ENCODE assay signal across 17 cellular contexts in the genomic region with DNA sequence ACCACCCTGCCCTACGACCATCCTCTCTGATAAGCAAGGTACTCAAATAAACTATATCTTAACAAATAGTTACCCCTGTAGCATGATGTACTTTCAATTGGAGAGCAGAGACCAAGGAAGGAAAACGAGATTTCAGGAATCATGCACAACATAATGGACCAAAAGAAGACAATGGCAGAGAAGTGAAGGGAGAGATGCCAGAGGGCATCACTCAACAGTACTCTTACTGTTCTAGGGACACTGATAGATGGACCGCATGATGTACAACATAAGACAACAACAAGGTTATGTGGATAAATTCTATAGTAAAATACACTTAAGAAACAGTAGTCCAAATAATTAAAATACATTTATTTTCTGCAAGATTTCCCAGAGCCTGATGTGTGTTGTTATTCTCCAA.
DNase-seq lines count a peak whose midpoint lies in the region; ATAC-seq and TF ChIP-seq lines count a peak whose summit lies in the region.
"Had no signal": no experiment of that assay in that cellular context is flagged by ENCODE, and none has a peak within 500 bp of the region (broad histone marks: within the 10 kb centered on the region; RNA-seq: fewer than 3 reads in every experiment).

No MANE protein-coding gene starts in this region.

- no peaks in the 10 kb centered on the region for H3K36me3 Mint-ChIP-seq in brain

- ATAC-seq in IMR-90 (ENCODE audit: low read depth) (no peak), psoas muscle (no peak), HG02678 (IDR thresholded peaks at IDR 0.05; ENCODE audit: unreplicated experiment) (no peak), GM21367 (IDR thresholded peaks at IDR 0.05; ENCODE audit: unreplicated experiment) (no peak), GM21619 (IDR thresholded peaks at IDR 0.05; ENCODE audit: unreplicated experiment) (no peak)

- no peaks in the 10 kb centered on the region for H3K27me3 Mint-ChIP-seq in brain

- H3K36me3 ChIP-seq in IMR-90 (ENCODE audit: control insufficient read depth, insufficient read depth, low read length) (no peaks in the 10 kb centered on the region), left ventricle myocardium inferior (no peaks in the 10 kb centered on the region), psoas muscle (ENCODE audit: insufficient read depth in 1 of 2, low read depth in 1 of 2) (no peaks in the 10 kb centered on the region), A673 (ENCODE audit: insufficient read depth, low read length, poor library complexity, severe bottlenecking) (no peaks in the 10 kb centered on the region)

- H3K4me2 ChIP-seq in IMR-90 (ENCODE audit: low read depth, low read length): no peak overlapping the region

- DNase-seq in IMR-90 (no peak), left ventricle myocardium inferior (no peak), psoas muscle (no peak), A673 (ENCODE audit: low spot score) (no peak)
- DNase-seq: DMS153, EL, Karpas-422, MG63, NCI-H1092, NCI-H2107, NCI-H2227 treated with DMSO at 0.1 percent for 48 hours, NCI-H524 had no signal

- peak overlapping the region; percentile 84; the same call in 2 of the 3 replicates for H2BK15ac ChIP-seq in IMR-90 (ENCODE audit: low read depth, low read length)

- TF ChIP-seq RAD21 in IMR-90 (IDR thresholded peaks at IDR 0.05; ENCODE audit: low read length): no peak

- intact Hi-C loops in IMR-90 (cut with micrococcal nuclease): no loop called here
- intact Hi-C loops in left ventricle myocardium inferior (cut with micrococcal nuclease): no loop called here
- intact Hi-C loops in psoas muscle (cut with DNase I): loop anchor here in 1 of 2 donors (5.0 kb wide), 1 partner anchor 259 kb away; no protein-coding TSS in a partner anchor
- intact Hi-C loops in A673 (cut with micrococcal nuclease; ENCODE audit: unreplicated experiment): no loop called here

- no peak overlapping the region; the same call in 1 of the 2 replicates for H3K23ac ChIP-seq in IMR-90 (ENCODE audit: low read depth, low read length)

- H3K9me3 ChIP-seq in IMR-90 (ENCODE audit: control insufficient read depth, insufficient read depth, low read length): no peaks in the 10 kb centered on the region
- no peaks in the 10 kb centered on the region for H3K9me3 ChIP-seq in left ventricle myocardium inferior (replicated peaks)
- peaks cover under 1% of the 10 kb centered on the region for H3K9me3 ChIP-seq in psoas muscle
- H3K9me3 ChIP-seq in A673 (ENCODE audit: low read depth, low read length, poor library complexity, severe bottlenecking): no peaks in the 10 kb centered on the region

- no peak overlapping the region for H2AFZ ChIP-seq in IMR-90 (replicated peaks; ENCODE audit: low read length, poor library complexity)

- H3K9ac ChIP-seq in IMR-90 (ENCODE audit: low read depth, low read length): no peak overlapping the region

- BruUV-seq in IMR-90 (replicated peaks; lab: Mats Ljungman, UMichigan): no TSS peak
- BruUV-seq in A673 (replicated peaks; lab: Mats Ljungman, UMichigan): no TSS peak

- peak overlapping the region in 1 of 5 experiments; percentile 0 for H3K4me3 Mint-ChIP-seq in brain

- H3K9me3 Mint-ChIP-seq in brain: peaks cover 0 to 7% (median 5%) of the 10 kb centered on the region in 5 experiments

- H3K4me3 ChIP-seq in IMR-90 (ENCODE audit: insufficient read depth, low read depth, low read length) (no peak overlapping the region), left ventricle myocardium inferior (peak overlapping the region; percentile 13), psoas muscle (peak overlapping the region; percentile 48), A673 (ENCODE audit: low read depth, low read length, poor library complexity, severe bottlenecking) (no peak overlapping the region)
- H3K4me3 ChIP-seq: MG63 had no signal

- no peaks in the 10 kb centered on the region for H3K9me1 ChIP-seq in IMR-90 (ENCODE audit: insufficient read depth, low read length)

- no CpG with 5 or more reads among the region's 3 CpGs for WGBS in IMR-90 (ENCODE audit: extremely low coverage in 2 of 2, insufficient read length in 1 of 2), 2 experiments
- 49 to 70% (median 52%) methylated on average over 3 of the region's 3 CpGs for WGBS in psoas muscle, 3 donors

- H2BK120ac ChIP-seq in IMR-90 (ENCODE audit: low read depth, low read length): peak overlapping the region; percentile 91

- TF ChIP-seq POLR2A in IMR-90 (IDR thresholded peaks at IDR 0.05; ENCODE audit: low read depth, low read length): no peak

- H3K4me1 ChIP-seq in IMR-90 (ENCODE audit: control insufficient read depth, insufficient read depth, low read length): peaks cover 8% of the 10 kb centered on the region
- peaks cover 5% of the 10 kb centered on the region for H3K4me1 ChIP-seq in left ventricle myocardium inferior
- H3K4me1 ChIP-seq in psoas muscle: peaks cover 19% of the 10 kb centered on the region
- no peaks in the 10 kb centered on the region for H3K4me1 ChIP-seq in A673 (ENCODE audit: insufficient read depth, low read length, poor library complexity, severe bottlenecking)

- in situ Hi-C loops in IMR-90 (cut with MboI; ENCODE audit: low sequenced_read_pairs): no loop called here

- H3K14ac ChIP-seq in IMR-90 (replicated peaks; ENCODE audit: low read depth, low read length): peak overlapping the region; percentile 54; the same call in 1 of the 2 replicates

- H2BK20ac ChIP-seq in IMR-90 (ENCODE audit: low read depth, low read length): peak overlapping the region; percentile 91

- H3K4ac ChIP-seq in IMR-90 (ENCODE audit: low read depth, low read length): peak overlapping the region; percentile 71; the same call in 1 of the 2 replicates

- CTCF ChIA-PET in IMR-90 (lab: Yijun Ruan, JAX) (no interaction called here), A673 (lab: Charles Lee) (no interaction called here)

- H2BK5ac ChIP-seq in IMR-90 (ENCODE audit: low read depth, low read length, poor library complexity, severe bottlenecking): no peak overlapping the region

- no peaks in the 10 kb centered on the region for H3K79me1 ChIP-seq in IMR-90 (ENCODE audit: low read depth in 1 of 2, low read length in 2 of 2)

- no peak overlapping the region for H2AK9ac ChIP-seq in IMR-90 (replicated peaks; ENCODE audit: low read depth, low read length, poor library complexity)

- dilution Hi-C loops in IMR-90 (cut with HindIII; ENCODE audit: low sequenced_read_pairs, unreplicated experiment): no loop called here

- H4K5ac ChIP-seq in IMR-90 (ENCODE audit: low read depth, low read length): no peak overlapping the region; the same call in 1 of the 2 replicates

- no peak overlapping the region; the same call in 1 of the 2 replicates for H4K91ac ChIP-seq in IMR-90 (ENCODE audit: insufficient read depth, low read depth, low read length)

- peaks cover 25% of the 10 kb centered on the region for H3K4me1 Mint-ChIP-seq in brain

- peak overlapping the region; percentile 90; the same call in 1 of the 2 replicates for H2AK5ac ChIP-seq in IMR-90 (ENCODE audit: low read depth, low read length)

- no peak for TF ChIP-seq CTCF in IMR-90 (conservative IDR thresholded peaks at IDR 0.05; ENCODE audit: low read depth, low read length)
- TF ChIP-seq CTCF in brain (conservative IDR thresholded peaks at IDR 0.05): no peak
- no peak for TF ChIP-seq CTCF in left ventricle myocardium inferior (IDR thresholded peaks at IDR 0.05; ENCODE audit: borderline replicate concordance)
- TF ChIP-seq CTCF in psoas muscle (IDR thresholded peaks at IDR 0.05): no peak
- TF ChIP-seq CTCF in A673 (conservative IDR thresholded peaks at IDR 0.05; ENCODE audit: low read depth, low read length): no peak

- H3K56ac ChIP-seq in IMR-90 (ENCODE audit: extremely low read depth, insufficient read depth, low read length): no peak overlapping the region

- H4K8ac ChIP-seq in IMR-90 (ENCODE audit: low read depth in 2 of 2, low read length in 2 of 2): peak overlapping the region in 1 of 2 experiments; percentile 16; a peak in 3 of 4 replicates

- H4K20me1 ChIP-seq in IMR-90 (ENCODE audit: insufficient read depth, low read length): no peaks in the 10 kb centered on the region

- H3K27ac Mint-ChIP-seq in brain: peak overlapping the region in 4 of 5 experiments; percentile 14 to 41 (median 24)

- POLR2A ChIA-PET in IMR-90 (lab: Charles Lee; ENCODE audit: unreplicated experiment) (no interaction called here), A673 (lab: Charles Lee; ENCODE audit: low non-redundant PET) (no interaction called here)

- no peaks in the 10 kb centered on the region for H3K27me3 ChIP-seq in IMR-90 (ENCODE audit: control insufficient read depth, insufficient read depth, low read length)
- no peaks in the 10 kb centered on the region for H3K27me3 ChIP-seq in left ventricle myocardium inferior (ENCODE audit: low read depth)
- no peaks in the 10 kb centered on the region for H3K27me3 ChIP-seq in psoas muscle (ENCODE audit: insufficient read depth in 3 of 3, low read length in 2 of 3)
- H3K27me3 ChIP-seq in A673 (replicated peaks; ENCODE audit: insufficient read depth, low read depth, low read length, poor library complexity): peaks cover 6% of the 10 kb centered on the region
- H3K27me3 ChIP-seq: MG63 had no signal

- H3K18ac ChIP-seq in IMR-90 (ENCODE audit: low read depth, low read length): peak overlapping the region; percentile 20; the same call in 1 of the 2 replicates

- H3K27ac ChIP-seq in IMR-90 (ENCODE audit: insufficient read depth, low read length) (no peak overlapping the region), left ventricle myocardium inferior (replicated peaks) (peak overlapping the region; percentile 89), psoas muscle (peak overlapping the region; percentile 89), A673 (ENCODE audit: low read depth, low read length, poor library complexity, severe bottlenecking) (no peak overlapping the region)
- H3K27ac ChIP-seq: C4-2B had no signal

TF ChIP-seq in IMR-90, 13 proteins besides CTCF, POLR2A, EP300 and RAD21 (continues in another document):
- TF ChIP-seq, protein P1, sequence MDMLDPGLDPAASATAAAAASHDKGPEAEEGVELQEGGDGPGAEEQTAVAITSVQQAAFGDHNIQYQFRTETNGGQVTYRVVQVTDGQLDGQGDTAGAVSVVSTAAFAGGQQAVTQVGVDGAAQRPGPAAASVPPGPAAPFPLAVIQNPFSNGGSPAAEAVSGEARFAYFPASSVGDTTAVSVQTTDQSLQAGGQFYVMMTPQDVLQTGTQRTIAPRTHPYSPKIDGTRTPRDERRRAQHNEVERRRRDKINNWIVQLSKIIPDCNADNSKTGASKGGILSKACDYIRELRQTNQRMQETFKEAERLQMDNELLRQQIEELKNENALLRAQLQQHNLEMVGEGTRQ (IDR thresholded peaks at IDR 0.05; ENCODE audit: low read depth, low read length): no peak
- TF ChIP-seq RCOR1 (IDR thresholded peaks at IDR 0.05; ENCODE audit: insufficient replicate concordance, low read length): no peak
- TF ChIP-seq, protein P2, sequence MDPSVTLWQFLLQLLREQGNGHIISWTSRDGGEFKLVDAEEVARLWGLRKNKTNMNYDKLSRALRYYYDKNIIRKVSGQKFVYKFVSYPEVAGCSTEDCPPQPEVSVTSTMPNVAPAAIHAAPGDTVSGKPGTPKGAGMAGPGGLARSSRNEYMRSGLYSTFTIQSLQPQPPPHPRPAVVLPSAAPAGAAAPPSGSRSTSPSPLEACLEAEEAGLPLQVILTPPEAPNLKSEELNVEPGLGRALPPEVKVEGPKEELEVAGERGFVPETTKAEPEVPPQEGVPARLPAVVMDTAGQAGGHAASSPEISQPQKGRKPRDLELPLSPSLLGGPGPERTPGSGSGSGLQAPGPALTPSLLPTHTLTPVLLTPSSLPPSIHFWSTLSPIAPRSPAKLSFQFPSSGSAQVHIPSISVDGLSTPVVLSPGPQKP (IDR thresholded peaks at IDR 0.05; ENCODE audit: borderline replicate concordance, low read depth, low read length): no peak

Comparison
In these comparisons a context has a peak if more than half of its experiments do, and no peak if none do; other contexts are left out.
1. H3K27ac ChIP-seq: peak in left ventricle myocardium inferior (single experiment) and psoas muscle (single experiment); none in IMR-90 (single experiment) and A673 (single experiment).
2. H3K4me3 ChIP-seq: peak in left ventricle myocardium inferior (single experiment) and psoas muscle (single experiment); none in IMR-90 (single experiment) and A673 (single experiment).